In genomic region chr11:58968251-58968711, GRCh38 we compare ENCODE assay signal across 2 cellular contexts.
TF ChIP-seq lines count a peak whose summit lies in the region.

No MANE protein-coding gene starts in this region.

TF ChIP-seq in A549, 52 proteins besides CTCF, POLR2A, EP300 and RAD21:
- TF ChIP-seq SREBF2 (IDR thresholded peaks at IDR 0.05) (no peak), CHD2 (IDR thresholded peaks at IDR 0.05; ENCODE audit: low read length, partially characterized antibody) (no peak), ZC3H11A (IDR thresholded peaks at IDR 0.05) (no peak), ZNF302 (CRISPR knock-in tag; IDR thresholded peaks at IDR 0.05) (no peak), ZFP36 (IDR thresholded peaks at IDR 0.05; ENCODE audit: borderline replicate concordance, partially characterized antibody) (no peak), HDAC2 (IDR thresholded peaks at IDR 0.05) (no peak), CBX8 (IDR thresholded peaks at IDR 0.05) (no peak), EHMT2 (IDR thresholded peaks at IDR 0.05; ENCODE audit: low read depth) (no peak), CHD4 (IDR thresholded peaks at IDR 0.05; ENCODE audit: borderline replicate concordance) (no peak), HOXA7 (CRISPR knock-in tag; IDR thresholded peaks at IDR 0.05) (no peak)
- TF ChIP-seq, protein P1, sequence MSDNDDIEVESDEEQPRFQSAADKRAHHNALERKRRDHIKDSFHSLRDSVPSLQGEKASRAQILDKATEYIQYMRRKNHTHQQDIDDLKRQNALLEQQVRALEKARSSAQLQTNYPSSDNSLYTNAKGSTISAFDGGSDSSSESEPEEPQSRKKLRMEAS (IDR thresholded peaks at IDR 0.05) = no peak

TF ChIP-seq in IMR-90, 13 proteins besides CTCF, POLR2A, EP300 and RAD21:
- TF ChIP-seq USF2 (IDR thresholded peaks at IDR 0.05; ENCODE audit: low read depth, low read length) = no peak
- TF ChIP-seq CEBPB (IDR thresholded peaks at IDR 0.05; ENCODE audit: low read depth, low read length) = no peak
- TF ChIP-seq, protein P2, sequence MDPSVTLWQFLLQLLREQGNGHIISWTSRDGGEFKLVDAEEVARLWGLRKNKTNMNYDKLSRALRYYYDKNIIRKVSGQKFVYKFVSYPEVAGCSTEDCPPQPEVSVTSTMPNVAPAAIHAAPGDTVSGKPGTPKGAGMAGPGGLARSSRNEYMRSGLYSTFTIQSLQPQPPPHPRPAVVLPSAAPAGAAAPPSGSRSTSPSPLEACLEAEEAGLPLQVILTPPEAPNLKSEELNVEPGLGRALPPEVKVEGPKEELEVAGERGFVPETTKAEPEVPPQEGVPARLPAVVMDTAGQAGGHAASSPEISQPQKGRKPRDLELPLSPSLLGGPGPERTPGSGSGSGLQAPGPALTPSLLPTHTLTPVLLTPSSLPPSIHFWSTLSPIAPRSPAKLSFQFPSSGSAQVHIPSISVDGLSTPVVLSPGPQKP (IDR thresholded peaks at IDR 0.05; ENCODE audit: borderline replicate concordance, low read depth, low read length) = no peak
- TF ChIP-seq CHD1 (IDR thresholded peaks at IDR 0.05; ENCODE audit: low read depth, low read length) = no peak
